In genomic region chr16:30670072-30670824, GRCh38 we compare ENCODE assay signal across 24 cellular contexts. TPM values are rescaled to one million over a fixed set of nuclear protein-coding genes. Genes with fewer than 3 reads are reported as not detected.
A peak's percentile ranks its signal among the peaks of the same experiment; 100 is the strongest.
DNase-seq lines count a peak whose midpoint lies in the region; ATAC-seq, FAIRE-seq and TF ChIP-seq lines count a peak whose summit lies in the region.
"Had no signal": no experiment of that assay in that cellular context is flagged by ENCODE, and none has a peak within 500 bp of the region (broad histone marks: within the 10 kb centered on the region; RNA-seq: fewer than 3 reads in every experiment).

No MANE protein-coding gene starts in this region.

- no peak overlapping the region for H3K4ac ChIP-seq in mesenchymal stem cell (ENCODE audit: low read depth in 1 of 2, low read length in 2 of 2)

- no peak overlapping the region for H2BK12ac ChIP-seq in mesenchymal stem cell (ENCODE audit: low read length in 2 of 2)

- H3K4me1 Mint-ChIP-seq in CD14-positive monocyte, result no peaks in the 10 kb centered on the region
- H3K4me1 Mint-ChIP-seq: neural progenitor cell had no signal

- H3K23ac ChIP-seq in mesenchymal stem cell (ENCODE audit: low read length in 2 of 2), result no peak overlapping the region

- no peak overlapping the region for H4K91ac ChIP-seq in mesenchymal stem cell (ENCODE audit: low read length)

- H3K4me3 ChIP-seq in HEK293 (ENCODE audit: low read depth, low read length), result no peak overlapping the region
- no peak overlapping the region for H3K4me3 ChIP-seq in bronchial epithelial cell (ENCODE audit: low read depth, low read length)
- no peak overlapping the region for H3K4me3 ChIP-seq in mesenchymal stem cell (ENCODE audit: insufficient read depth in 1 of 2, low read depth in 1 of 2, low read length in 2 of 2)
- H3K4me3 ChIP-seq: neural progenitor cell, right atrium auricular region, testis had no signal

- WGBS in mesenchymal stem cell, result 95% methylated on average over 11 of the region's 12 CpGs

- no peak overlapping the region for H3K9ac ChIP-seq in mesenchymal stem cell (ENCODE audit: low read length)
- H3K9ac ChIP-seq: neural progenitor cell had no signal

- TF ChIP-seq CTCF in CD14-positive monocyte (IDR thresholded peaks at IDR 0.05) (no peak), HEK293 (tag by site-specific recombination; IDR thresholded peaks at IDR 0.05) (no peak), bronchial epithelial cell (IDR thresholded peaks at IDR 0.05; ENCODE audit: insufficient read depth, low read length, severe bottlenecking) (peak; percentile 13)

- H3K27me3 ChIP-seq in bronchial epithelial cell (ENCODE audit: control insufficient read depth, insufficient read depth, low read length), result no peaks in the 10 kb centered on the region
- no peaks in the 10 kb centered on the region for H3K27me3 ChIP-seq in mesenchymal stem cell (ENCODE audit: control insufficient read depth in 1 of 2, insufficient read depth in 1 of 2, low read length in 2 of 2)
- H3K27me3 ChIP-seq: right atrium auricular region, testis had no signal

- H3K27ac Mint-ChIP-seq in CD14-positive monocyte, result peak overlapping the region in 4 of 7 donors; percentile 21 to 61 (median 47)
- H3K27ac Mint-ChIP-seq: activated CD8-positive, alpha-beta T cell treated with anti-CD3 and anti-CD28 coated beads, Interleukin-2, amount 10 ng/mL, durations not matched to agents 7 days and 5 days; activated T-cell treated with anti-CD3 and anti-CD28 coated beads, Interleukin-2, amount 50 U/mL, for 72 hours; neural progenitor cell had no signal

- intact Hi-C loops in CD14-positive monocyte (cut with micrococcal nuclease), result no loop called here

- H2AK5ac ChIP-seq in mesenchymal stem cell (ENCODE audit: low read length, severe bottlenecking), result no peak overlapping the region

- H3K36me3 ChIP-seq in HEK293 (ENCODE audit: control insufficient read depth in 2 of 2, insufficient read depth in 1 of 2, low read length in 2 of 2) (peaks cover 7 to 57% of the 10 kb centered on the region in 2 experiments; a peak in 2 of 3 replicates), bronchial epithelial cell (ENCODE audit: control insufficient read depth, insufficient read depth, low read length) (peaks cover 31% of the 10 kb centered on the region), mesenchymal stem cell (ENCODE audit: control insufficient read depth in 1 of 2, insufficient read depth in 2 of 2, low read depth in 1 of 2, low read length in 2 of 2) (peaks cover 55 to 62% of the 10 kb centered on the region in 2 experiments)
- H3K36me3 ChIP-seq: neural progenitor cell had no signal

- no peaks in the 10 kb centered on the region for H3K9me3 ChIP-seq in HEK293 (ENCODE audit: control insufficient read depth, insufficient read depth, low read depth, low read length)
- H3K9me3 ChIP-seq in mesenchymal stem cell (ENCODE audit: control insufficient read depth, low read length), result no peaks in the 10 kb centered on the region
- H3K9me3 ChIP-seq: right atrium auricular region, testis had no signal

- no peak for ATAC-seq in HG03139 (IDR thresholded peaks at IDR 0.05; ENCODE audit: unreplicated experiment)
- ATAC-seq: activated CD8-positive, alpha-beta T cell treated with anti-CD3 and anti-CD28 coated beads, Interleukin-2, amount 10 ng/mL, durations not matched to agents 7 days and 5 days had no signal

- FAIRE-seq in bronchial epithelial cell (lab: Jason Lieb, UNC), result no peak
- FAIRE-seq: frontal cortex had no signal

- no peak overlapping the region for H2BK5ac ChIP-seq in mesenchymal stem cell (ENCODE audit: low read depth, low read length, poor library complexity, severe bottlenecking)

- no peak overlapping the region for H3K27ac ChIP-seq in HEK293 (ENCODE audit: extremely low read depth, low read depth, low read length)
- H3K27ac ChIP-seq in mesenchymal stem cell (ENCODE audit: low read length, poor library complexity, severe bottlenecking), result no peak overlapping the region
- H3K27ac ChIP-seq: neural progenitor cell, right atrium auricular region, testis, VCaP had no signal

- H3K18ac ChIP-seq in mesenchymal stem cell (ENCODE audit: low read depth in 1 of 2, low read length in 2 of 2), result no peak overlapping the region

- CTCF ChIA-PET in HEK293 (lab: Yijun Ruan, JAX), result interaction anchor here (0.6 kb wide), 1 partner anchor 375 kb away, joined by 3 read pairs; no protein-coding TSS in a partner anchor

- peaks cover 35% of the 10 kb centered on the region for H3K79me1 ChIP-seq in mesenchymal stem cell (replicated peaks; ENCODE audit: low read length, poor library complexity, severe bottlenecking)

- no peaks in the 10 kb centered on the region for H3K9me3 Mint-ChIP-seq in CD14-positive monocyte
- H3K9me3 Mint-ChIP-seq: activated naive CD4-positive, alpha-beta T cell treated with anti-CD3 and anti-CD28 coated beads, Interleukin-2, amount 50 U/mL, for 72 hours; activated T-cell treated with anti-CD3 and anti-CD28 coated beads, Interleukin-2, amount 50 U/mL, for 72 hours; CD4-positive, alpha-beta memory T cell; neural progenitor cell; T-cell had no signal

- peaks cover 0 to under 1% (median 0%) of the 10 kb centered on the region in 3 donors for H3K27me3 Mint-ChIP-seq in CD14-positive monocyte (ENCODE audit: low read depth in 3 of 3)
- H3K27me3 Mint-ChIP-seq: CD4-positive, alpha-beta memory T cell; T-cell had no signal

- POLR2A ChIA-PET in HEK293 (lab: Yijun Ruan, JAX), result no interaction called here

- no peak overlapping the region for H3K4me3 Mint-ChIP-seq in CD14-positive monocyte
- H3K4me3 Mint-ChIP-seq: activated CD8-positive, alpha-beta T cell treated with anti-CD3 and anti-CD28 coated beads, Interleukin-2, amount 10 ng/mL, durations not matched to agents 7 days and 5 days; activated T-cell treated with anti-CD3 and anti-CD28 coated beads, Interleukin-2, amount 50 U/mL, for 72 hours; CD4-positive, alpha-beta memory T cell; neural progenitor cell; T-cell had no signal

- no peak for DNase-seq in CD14-positive monocyte (ENCODE audit: low spot score)
- DNase-seq in bronchial epithelial cell (ENCODE audit: low read depth), result no peak
- no peak for DNase-seq in mesenchymal stem cell
- no peak for DNase-seq in stimulated activated CD8-positive, alpha-beta memory T cell treated with anti-CD3 and anti-CD28 coated beads, Interleukin-4, amount 100 ng/mL, for 48 hours
- DNase-seq in iPS-NIHi7 (ENCODE audit: extremely low spot score), result no peak
- no peak for DNase-seq in activated CD4-positive, CD25-positive, alpha-beta regulatory T cell treated with anti-CD3 and anti-CD28 coated beads, Interleukin-2, amount 50 U/mL, for 72 hours
- DNase-seq: activated CD8-positive, alpha-beta T cell treated with anti-CD3 and anti-CD28 coated beads, Interleukin-2, amount 10 ng/mL, durations not matched to agents 7 days and 5 days; activated T-cell treated with anti-CD3 and anti-CD28 coated beads, Interleukin-2, amount 50 U/mL, for 72 hours; CD4-positive, alpha-beta memory T cell; cortex of kidney; DMS79; Karpas-422; NCI-H1092 treated with DMSO at 0.1 percent for 48 hours; NCI-H2081 treated with DMSO at 0.1 percent for 48 hours; NCI-H510A treated with DMSO at 0.1 percent for 48 hours; T-cell; testis had no signal

- no peak overlapping the region for H3K14ac ChIP-seq in mesenchymal stem cell (ENCODE audit: low read length in 2 of 2)

- peaks cover 39 to 62% of the 10 kb centered on the region in 2 donors for H3K36me3 Mint-ChIP-seq in CD14-positive monocyte

- no peak overlapping the region for H2BK120ac ChIP-seq in mesenchymal stem cell (ENCODE audit: low read depth, low read length)

- H3K4me1 ChIP-seq in HEK293 (ENCODE audit: control insufficient read depth, insufficient read depth, low read length), result no peaks in the 10 kb centered on the region
- peaks cover 2% of the 10 kb centered on the region for H3K4me1 ChIP-seq in mesenchymal stem cell (ENCODE audit: control insufficient read depth, insufficient read depth, low read depth, low read length)
- H3K4me1 ChIP-seq: neural progenitor cell, right atrium auricular region, testis had no signal

- no peak overlapping the region for H4K8ac ChIP-seq in mesenchymal stem cell (ENCODE audit: low read length)

- no peak overlapping the region for H3K4me2 ChIP-seq in mesenchymal stem cell (ENCODE audit: low read length, poor library complexity, severe bottlenecking)
- H3K4me2 ChIP-seq: neural progenitor cell had no signal

- H2AFZ ChIP-seq in mesenchymal stem cell (ENCODE audit: low read depth, low read length), result no peak overlapping the region
- H2AFZ ChIP-seq: neural progenitor cell had no signal

- H2BK15ac ChIP-seq in mesenchymal stem cell (ENCODE audit: low read depth, poor library complexity, severe bottlenecking), result peak overlapping the region; percentile 57

TF ChIP-seq in HEK293, 187 proteins besides CTCF, POLR2A, EP300 and RAD21:
- TF ChIP-seq INSM2 (tag by site-specific recombination; IDR thresholded peaks at IDR 0.05) (no peak), ZIC2 (tag by site-specific recombination; IDR thresholded peaks at IDR 0.05) (0 out of 2 replicates have a peak, but pooled peaks have one; percentile 11)

RNA-seq across cellular contexts. Expression of gene FBRS, which starts 12.0 kb away (rescaled TPM):
- 1 to 10 TPM; 1.4 to 2.1 TPM for polyA plus RNA-seq in CD14-positive monocyte
- total RNA-seq in bronchial epithelial cell, result 7.9 and 13.8 TPM in 2 replicates
- 61.7 TPM for polyA plus RNA-seq in mesenchymal stem cell (2013, experiment 1 of 2)
- polyA plus RNA-seq in mesenchymal stem cell (2013, experiment 2 of 2), result 57.4 TPM

RNA-seq across cellular contexts. Expression of gene PRR14, which starts 19.5 kb away (rescaled TPM):
- 10 to 100 TPM in 1 of 2 donors, 1 to 10 TPM in 1; 6.1 to 10.4 TPM for polyA plus RNA-seq in CD14-positive monocyte
- 2.6 and 7.8 TPM in 2 replicates for total RNA-seq in bronchial epithelial cell
- 38.9 TPM for polyA plus RNA-seq in mesenchymal stem cell (2013, experiment 1 of 2)
- polyA plus RNA-seq in mesenchymal stem cell (2013, experiment 2 of 2), result 37.7 TPM

RNA-seq across cellular contexts. Expression of gene SRCAP, which starts 28.7 kb away (rescaled TPM):
- polyA plus RNA-seq in CD14-positive monocyte, result 1 to 10 TPM; 3.0 to 6.3 TPM
- total RNA-seq in bronchial epithelial cell, result 10.0 and 13.7 TPM in 2 replicates
- 17.1 TPM for polyA plus RNA-seq in mesenchymal stem cell (2013, experiment 1 of 2)
- polyA plus RNA-seq in mesenchymal stem cell (2013, experiment 2 of 2), result 16.0 TPM
